ENCODE assay signal across 1 cellular context in the genomic region with DNA sequence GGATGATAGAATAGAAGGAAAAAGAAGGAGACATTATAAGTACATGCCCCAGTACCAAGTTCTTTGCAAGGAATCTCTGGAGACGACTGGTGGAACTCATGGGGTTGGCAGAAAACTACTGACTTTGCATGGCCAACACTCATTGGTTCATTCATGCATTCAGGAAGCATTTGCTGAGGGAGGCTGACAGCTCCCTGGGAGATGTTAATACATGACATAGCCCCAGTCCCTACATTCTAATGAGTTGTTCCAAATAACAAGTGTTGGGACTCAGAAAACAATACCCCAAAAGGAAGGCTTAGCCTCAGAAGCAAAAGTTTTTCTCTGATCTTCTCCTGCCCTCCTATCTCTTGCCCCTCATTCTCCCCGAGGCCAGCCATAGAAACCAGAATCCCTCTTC.
TF ChIP-seq lines count a peak whose summit lies in the region.

No MANE protein-coding gene starts in this region.

TF ChIP-seq in GM23338, 12 proteins besides CTCF, POLR2A, EP300 and RAD21 (continued from another document):
- TF ChIP-seq, protein P1, sequence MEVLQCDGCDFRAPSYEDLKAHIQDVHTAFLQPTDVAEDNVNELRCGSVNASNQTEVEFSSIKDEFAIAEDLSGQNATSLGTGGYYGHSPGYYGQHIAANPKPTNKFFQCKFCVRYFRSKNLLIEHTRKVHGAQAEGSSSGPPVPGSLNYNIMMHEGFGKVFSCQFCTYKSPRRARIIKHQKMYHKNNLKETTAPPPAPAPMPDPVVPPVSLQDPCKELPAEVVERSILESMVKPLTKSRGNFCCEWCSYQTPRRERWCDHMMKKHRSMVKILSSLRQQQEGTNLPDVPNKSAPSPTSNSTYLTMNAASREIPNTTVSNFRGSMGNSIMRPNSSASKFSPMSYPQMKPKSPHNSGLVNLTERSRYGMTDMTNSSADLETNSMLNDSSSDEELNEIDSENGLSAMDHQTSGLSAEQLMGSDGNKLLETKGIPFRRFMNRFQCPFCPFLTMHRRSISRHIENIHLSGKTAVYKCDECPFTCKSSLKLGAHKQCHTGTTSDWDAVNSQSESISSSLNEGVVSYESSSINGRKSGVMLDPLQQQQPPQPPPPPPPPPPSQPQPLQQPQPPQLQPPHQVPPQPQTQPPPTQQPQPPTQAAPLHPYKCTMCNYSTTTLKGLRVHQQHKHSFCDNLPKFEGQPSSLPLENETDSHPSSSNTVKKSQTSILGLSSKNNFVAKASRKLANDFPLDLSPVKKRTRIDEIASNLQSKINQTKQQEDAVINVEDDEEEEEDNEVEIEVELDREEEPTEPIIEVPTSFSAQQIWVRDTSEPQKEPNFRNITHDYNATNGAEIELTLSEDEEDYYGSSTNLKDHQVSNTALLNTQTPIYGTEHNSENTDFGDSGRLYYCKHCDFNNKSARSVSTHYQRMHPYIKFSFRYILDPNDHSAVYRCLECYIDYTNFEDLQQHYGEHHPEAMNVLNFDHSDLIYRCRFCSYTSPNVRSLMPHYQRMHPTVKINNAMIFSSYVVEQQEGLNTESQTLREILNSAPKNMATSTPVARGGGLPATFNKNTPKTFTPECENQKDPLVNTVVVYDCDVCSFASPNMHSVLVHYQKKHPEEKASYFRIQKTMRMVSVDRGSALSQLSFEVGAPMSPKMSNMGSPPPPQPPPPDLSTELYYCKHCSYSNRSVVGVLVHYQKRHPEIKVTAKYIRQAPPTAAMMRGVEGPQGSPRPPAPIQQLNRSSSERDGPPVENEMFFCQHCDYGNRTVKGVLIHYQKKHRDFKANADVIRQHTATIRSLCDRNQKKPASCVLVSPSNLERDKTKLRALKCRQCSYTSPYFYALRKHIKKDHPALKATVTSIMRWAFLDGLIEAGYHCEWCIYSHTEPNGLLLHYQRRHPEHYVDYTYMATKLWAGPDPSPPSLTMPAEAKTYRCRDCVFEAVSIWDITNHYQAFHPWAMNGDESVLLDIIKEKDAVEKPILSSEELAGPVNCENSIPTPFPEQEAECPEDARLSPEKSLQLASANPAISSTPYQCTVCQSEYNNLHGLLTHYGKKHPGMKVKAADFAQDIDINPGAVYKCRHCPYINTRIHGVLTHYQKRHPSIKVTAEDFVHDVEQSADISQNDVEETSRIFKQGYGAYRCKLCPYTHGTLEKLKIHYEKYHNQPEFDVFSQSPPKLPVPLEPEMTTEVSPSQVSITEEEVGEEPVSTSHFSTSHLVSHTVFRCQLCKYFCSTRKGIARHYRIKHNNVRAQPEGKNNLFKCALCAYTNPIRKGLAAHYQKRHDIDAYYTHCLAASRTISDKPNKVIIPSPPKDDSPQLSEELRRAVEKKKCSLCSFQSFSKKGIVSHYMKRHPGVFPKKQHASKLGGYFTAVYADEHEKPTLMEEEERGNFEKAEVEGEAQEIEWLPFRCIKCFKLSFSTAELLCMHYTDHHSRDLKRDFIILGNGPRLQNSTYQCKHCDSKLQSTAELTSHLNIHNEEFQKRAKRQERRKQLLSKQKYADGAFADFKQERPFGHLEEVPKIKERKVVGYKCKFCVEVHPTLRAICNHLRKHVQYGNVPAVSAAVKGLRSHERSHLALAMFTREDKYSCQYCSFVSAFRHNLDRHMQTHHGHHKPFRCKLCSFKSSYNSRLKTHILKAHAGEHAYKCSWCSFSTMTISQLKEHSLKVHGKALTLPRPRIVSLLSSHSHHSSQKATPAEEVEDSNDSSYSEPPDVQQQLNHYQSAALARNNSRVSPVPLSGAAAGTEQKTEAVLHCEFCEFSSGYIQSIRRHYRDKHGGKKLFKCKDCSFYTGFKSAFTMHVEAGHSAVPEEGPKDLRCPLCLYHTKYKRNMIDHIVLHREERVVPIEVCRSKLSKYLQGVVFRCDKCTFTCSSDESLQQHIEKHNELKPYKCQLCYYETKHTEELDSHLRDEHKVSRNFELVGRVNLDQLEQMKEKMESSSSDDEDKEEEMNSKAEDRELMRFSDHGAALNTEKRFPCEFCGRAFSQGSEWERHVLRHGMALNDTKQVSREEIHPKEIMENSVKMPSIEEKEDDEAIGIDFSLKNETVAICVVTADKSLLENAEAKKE (CRISPR knock-in tag; IDR thresholded peaks at IDR 0.05), result no peak; the same call in 1 of the 2 replicates
- TF ChIP-seq NANOG (IDR thresholded peaks at IDR 0.05; ENCODE audit: borderline replicate concordance), result no peak
- TF ChIP-seq, protein P2, sequence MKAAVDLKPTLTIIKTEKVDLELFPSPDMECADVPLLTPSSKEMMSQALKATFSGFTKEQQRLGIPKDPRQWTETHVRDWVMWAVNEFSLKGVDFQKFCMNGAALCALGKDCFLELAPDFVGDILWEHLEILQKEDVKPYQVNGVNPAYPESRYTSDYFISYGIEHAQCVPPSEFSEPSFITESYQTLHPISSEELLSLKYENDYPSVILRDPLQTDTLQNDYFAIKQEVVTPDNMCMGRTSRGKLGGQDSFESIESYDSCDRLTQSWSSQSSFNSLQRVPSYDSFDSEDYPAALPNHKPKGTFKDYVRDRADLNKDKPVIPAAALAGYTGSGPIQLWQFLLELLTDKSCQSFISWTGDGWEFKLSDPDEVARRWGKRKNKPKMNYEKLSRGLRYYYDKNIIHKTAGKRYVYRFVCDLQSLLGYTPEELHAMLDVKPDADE (IDR thresholded peaks at IDR 0.05), result no peak
- no peak for TF ChIP-seq ZNF331 (CRISPR knock-in tag; IDR thresholded peaks at IDR 0.05; ENCODE audit: low read depth)
- no peak for TF ChIP-seq STAT1 (IDR thresholded peaks at IDR 0.05; ENCODE audit: unreplicated experiment)
- TF ChIP-seq ZNF114 (CRISPR knock-in tag; IDR thresholded peaks at IDR 0.05), result no peak
- TF ChIP-seq EZH2 (IDR thresholded peaks at IDR 0.05; ENCODE audit: low read depth, unreplicated experiment), result no peak
